Comparison of ENCODE assay signal across 9 cellular contexts in the genomic region with DNA sequence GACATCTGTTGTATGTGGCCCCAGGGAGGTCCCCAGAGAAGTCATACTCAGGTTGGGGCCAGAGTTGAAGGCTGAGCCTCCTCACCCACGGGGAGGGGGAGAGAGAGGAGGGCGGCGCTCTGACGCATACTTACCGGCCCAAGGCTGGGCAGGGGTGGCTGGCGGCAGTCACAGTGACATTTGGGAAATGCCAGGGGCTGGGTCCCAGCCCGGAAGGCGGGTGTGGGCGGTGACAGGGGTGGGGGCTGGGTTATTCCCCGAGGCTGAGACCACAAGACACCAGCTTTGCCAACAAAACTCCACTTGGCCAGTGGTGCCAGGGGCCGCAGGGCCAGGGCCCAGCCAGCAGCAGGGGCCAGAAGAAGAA. TPM values are rescaled to one million over a fixed set of nuclear protein-coding genes. Genes with fewer than 3 reads are reported as not detected.
DNase-seq lines count a peak whose midpoint lies in the region; ATAC-seq and TF ChIP-seq lines count a peak whose summit lies in the region.
"Had no signal": no experiment of that assay in that cellular context is flagged by ENCODE, and none has a peak within 500 bp of the region (broad histone marks: within the 10 kb centered on the region; RNA-seq: fewer than 3 reads in every experiment).

No MANE protein-coding gene starts in this region.

- CTCF ChIA-PET in PC-3 (lab: Charles Lee) (no interaction called here), SK-N-SH (lab: Yijun Ruan, JAX) (no interaction called here)

- no peaks in the 10 kb centered on the region for H3K4me1 ChIP-seq in PC-3 (ENCODE audit: insufficient read depth, low read length)
- H3K4me1 ChIP-seq in right cardiac atrium (ENCODE audit: control insufficient read depth, insufficient read depth, low read length): no peaks in the 10 kb centered on the region
- H3K4me1 ChIP-seq in SK-N-SH (ENCODE audit: control insufficient read depth in 1 of 2, insufficient read depth in 2 of 2, low read depth in 1 of 2, low read length in 1 of 2): no peaks in the 10 kb centered on the region; a peak in 1 of 4 replicates

- ATAC-seq in PC-3 (peak; percentile 25; the same call in 1 of the 2 replicates), right cardiac atrium (peak in 1 of 2 donors; percentile 45)

- H3K36me3 ChIP-seq in PC-3 (ENCODE audit: low read depth, low read length) (no peaks in the 10 kb centered on the region), SK-N-SH (replicated peaks in 1 of 2; ENCODE audit: control insufficient read depth in 1 of 2, insufficient read depth in 2 of 2, low read length in 1 of 2) (no peaks in the 10 kb centered on the region)

- H3K9ac ChIP-seq in PC-3 (ENCODE audit: low read length) (no peak overlapping the region), SK-N-SH (no peak overlapping the region)

- no peak for TF ChIP-seq RAD21 in SK-N-SH (IDR thresholded peaks at IDR 0.05; ENCODE audit: low read length)

- H3K27ac ChIP-seq in PC-3 (ENCODE audit: low read length): no peak overlapping the region
- H3K27ac ChIP-seq in right cardiac atrium (ENCODE audit: low read length): no peak overlapping the region
- H3K27ac ChIP-seq in SK-N-SH (ENCODE audit: low read depth in 2 of 2, low read length in 1 of 2): no peak overlapping the region

- WGBS in right cardiac atrium: 39% methylated on average over 11 of the region's 11 CpGs
- WGBS in SK-N-SH (ENCODE audit: low lambda C conversion rate): 52% methylated on average over 11 of the region's 11 CpGs

- H3K4me2 ChIP-seq in PC-3 (ENCODE audit: low read length): no peak overlapping the region
- H3K4me2 ChIP-seq in SK-N-SH: no peak overlapping the region

- TF ChIP-seq EP300 in SK-N-SH (IDR thresholded peaks at IDR 0.05; ENCODE audit: borderline replicate concordance in 1 of 2, low read depth in 1 of 2, low read length in 1 of 2): no peak

- POLR2A ChIA-PET in PC-3 (lab: Charles Lee; ENCODE audit: unreplicated experiment) (no interaction called here), SK-N-SH (lab: Yijun Ruan, JAX) (no interaction called here)

- TF ChIP-seq CTCF in PC-3 (conservative IDR thresholded peaks at IDR 0.05; ENCODE audit: low read depth, low read length) (no peak), SK-N-SH (IDR thresholded peaks at IDR 0.05) (no peak)

- H3F3A ChIP-seq in PC-3 (ENCODE audit: low read length, unreplicated experiment): peaks cover 5% of the 10 kb centered on the region
- H3F3A ChIP-seq in SK-N-SH (replicated peaks; ENCODE audit: insufficient read depth): no peaks in the 10 kb centered on the region

- DNase-seq in PC-3 (peak; percentile 27), right cardiac atrium (peak; percentile 11 to 43 (median 37)), NOMO-1 treated with DMSO at 0.1 percent for 48 hours (lab: John Stamatoyannopoulos, UW; ENCODE audit: unreplicated experiment) (no peak), SK-N-SH (no peak), SIG-M5 (lab: John Stamatoyannopoulos, UW) (no peak), cortex of kidney (lab: John Stamatoyannopoulos, UW) (no peak)
- peak; percentile 41 to 57 for DNase-seq in activated T-cell treated with anti-CD3 and anti-CD28 coated beads, Interleukin-2, amount 50 U/mL, for 48 hours
- peak; percentile 42 to 49 for DNase-seq in stimulated activated CD8-positive, alpha-beta memory T cell treated with anti-CD3 and anti-CD28 coated beads, Interleukin-15, amount 100 ng/mL, for 4 hours (ENCODE audit: low read depth in 2 of 2)
- DNase-seq: NCI-H748 treated with DMSO at 0.1 percent for 48 hours had no signal

- intact Hi-C loops in PC-3 (cut with micrococcal nuclease): loop anchor here (10.0 kb wide), 1 partner anchor 119 kb away; no protein-coding TSS in a partner anchor
- intact Hi-C loops in right cardiac atrium (cut with DNase I): no loop called here

- H3K4me3 ChIP-seq in PC-3 (ENCODE audit: low read length) (no peak overlapping the region), right cardiac atrium (ENCODE audit: low read length) (no peak overlapping the region), SK-N-SH (ENCODE audit: low read depth in 2 of 2, low read length in 1 of 2) (no peak overlapping the region)

- no peaks in the 10 kb centered on the region for H4K20me1 ChIP-seq in PC-3 (ENCODE audit: low read length)
- H4K20me1 ChIP-seq in SK-N-SH (ENCODE audit: insufficient read depth): no peaks in the 10 kb centered on the region

- H2AFZ ChIP-seq in PC-3 (ENCODE audit: low read length) (no peak overlapping the region), SK-N-SH (ENCODE audit: low read depth) (no peak overlapping the region)

- BruUV-seq in PC-3 (replicated peaks; lab: Mats Ljungman, UMichigan): no TSS peak

- H3K27me3 ChIP-seq in PC-3 (ENCODE audit: low read length): peaks cover 24% of the 10 kb centered on the region
- no peaks in the 10 kb centered on the region for H3K27me3 ChIP-seq in right cardiac atrium (ENCODE audit: control insufficient read depth, insufficient read depth)
- peaks cover 28% of the 10 kb centered on the region for H3K27me3 ChIP-seq in SK-N-SH (ENCODE audit: insufficient read depth)

- no peaks in the 10 kb centered on the region for H3K9me2 ChIP-seq in PC-3 (replicated peaks; ENCODE audit: low read length)
- no peaks in the 10 kb centered on the region for H3K9me2 ChIP-seq in SK-N-SH

- no peaks in the 10 kb centered on the region for H3K79me2 ChIP-seq in PC-3 (ENCODE audit: low read length)
- no peaks in the 10 kb centered on the region for H3K79me2 ChIP-seq in SK-N-SH (ENCODE audit: insufficient read depth)

- H3K9me3 ChIP-seq in PC-3 (ENCODE audit: low read length): no peaks in the 10 kb centered on the region
- H3K9me3 ChIP-seq in right cardiac atrium (ENCODE audit: control insufficient read depth, low read length): no peaks in the 10 kb centered on the region
- H3K9me3 ChIP-seq in SK-N-SH: no peaks in the 10 kb centered on the region

TF ChIP-seq in SK-N-SH, 30 proteins besides CTCF, POLR2A, EP300 and RAD21:
- TF ChIP-seq GABPA (IDR thresholded peaks at IDR 0.05; ENCODE audit: low read depth) (no peak), NRF1 (IDR thresholded peaks at IDR 0.05; ENCODE audit: low read depth, low read length) (no peak), MXI1 (IDR thresholded peaks at IDR 0.05; ENCODE audit: low read depth, low read length) (no peak)
- TF ChIP-seq, protein P1, sequence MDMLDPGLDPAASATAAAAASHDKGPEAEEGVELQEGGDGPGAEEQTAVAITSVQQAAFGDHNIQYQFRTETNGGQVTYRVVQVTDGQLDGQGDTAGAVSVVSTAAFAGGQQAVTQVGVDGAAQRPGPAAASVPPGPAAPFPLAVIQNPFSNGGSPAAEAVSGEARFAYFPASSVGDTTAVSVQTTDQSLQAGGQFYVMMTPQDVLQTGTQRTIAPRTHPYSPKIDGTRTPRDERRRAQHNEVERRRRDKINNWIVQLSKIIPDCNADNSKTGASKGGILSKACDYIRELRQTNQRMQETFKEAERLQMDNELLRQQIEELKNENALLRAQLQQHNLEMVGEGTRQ (IDR thresholded peaks at IDR 0.05; ENCODE audit: borderline replicate concordance, low read depth, low read length): no peak

RNA-seq across cellular contexts. Expression of a gene that starts 41.1 kb away (rescaled TPM):
- total RNA-seq in PC-3 (2014; rRNA removed): not detected in 2 replicates
- total RNA-seq in right cardiac atrium: 1 to 10 TPM; 2.0 to 3.4 (median 3.0) TPM
- 1.6 TPM for polyA plus RNA-seq in right cardiac atrium
- not detected in 2 replicates for polyA plus RNA-seq in SK-N-SH (2012; rRNA removed)
- polyA plus RNA-seq in SK-N-SH (2012; cell fraction: cytosol; rRNA removed): 0.01 TPM in 1 of 2 replicates, not detected in the other
- polyA plus RNA-seq in SK-N-SH (2012; cell fraction: nucleus; rRNA removed): not detected in 2 replicates

Comparison
In these comparisons a context has a peak if more than half of its experiments do, and no peak if none do; other contexts are left out.
1. DNase-seq: peak in PC-3 (single experiment), activated T-cell treated with anti-CD3 and anti-CD28 coated beads, Interleukin-2, amount 50 U/mL, for 48 hours (2 of 2), right cardiac atrium (3 of 3) and stimulated activated CD8-positive, alpha-beta memory T cell treated with anti-CD3 and anti-CD28 coated beads, Interleukin-15, amount 100 ng/mL, for 4 hours (2 of 2); none in NOMO-1 treated with DMSO at 0.1 percent for 48 hours (single experiment), SK-N-SH (single experiment), SIG-M5 (single experiment) and cortex of kidney (single experiment).